Comparison of ENCODE assay signal across 1 cellular context in the genomic region with DNA sequence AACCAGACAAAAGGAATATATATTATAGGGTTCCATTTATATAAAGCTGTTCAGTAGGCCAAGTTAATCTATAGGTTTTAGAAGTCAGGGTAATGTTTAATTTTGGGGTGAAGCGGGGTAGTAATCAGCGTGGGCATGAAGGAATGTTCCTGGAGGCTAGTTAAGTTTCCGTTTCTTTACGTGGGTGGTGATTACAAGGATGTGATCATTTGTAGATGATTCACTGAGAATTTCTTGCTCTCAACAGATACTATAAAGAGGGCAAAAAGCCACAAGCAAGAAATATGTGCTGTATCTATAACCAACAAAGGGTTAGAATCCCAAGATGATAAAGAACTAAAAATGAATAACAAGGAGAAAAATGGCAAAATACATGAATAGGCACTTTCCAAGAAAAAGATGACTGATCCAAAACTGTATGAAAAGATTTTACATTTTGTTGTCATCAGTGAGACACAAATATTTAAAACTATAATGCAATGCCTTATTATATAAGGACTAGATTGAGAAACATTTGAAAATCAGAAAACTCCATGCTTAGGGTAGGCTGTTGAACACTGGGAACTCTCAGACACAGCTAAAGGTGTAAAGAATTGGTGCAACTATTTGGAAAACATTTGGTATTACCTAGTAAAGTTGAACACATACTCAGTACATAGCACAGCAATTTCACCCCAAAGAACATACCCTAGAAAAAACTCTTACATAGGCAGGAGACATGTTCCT.
TF ChIP-seq lines count a peak whose summit lies in the region.

No MANE protein-coding gene starts in this region.

TF ChIP-seq in H1, 55 proteins besides CTCF, POLR2A, EP300 and RAD21 (continued from another document):
- TF ChIP-seq, protein P1, sequence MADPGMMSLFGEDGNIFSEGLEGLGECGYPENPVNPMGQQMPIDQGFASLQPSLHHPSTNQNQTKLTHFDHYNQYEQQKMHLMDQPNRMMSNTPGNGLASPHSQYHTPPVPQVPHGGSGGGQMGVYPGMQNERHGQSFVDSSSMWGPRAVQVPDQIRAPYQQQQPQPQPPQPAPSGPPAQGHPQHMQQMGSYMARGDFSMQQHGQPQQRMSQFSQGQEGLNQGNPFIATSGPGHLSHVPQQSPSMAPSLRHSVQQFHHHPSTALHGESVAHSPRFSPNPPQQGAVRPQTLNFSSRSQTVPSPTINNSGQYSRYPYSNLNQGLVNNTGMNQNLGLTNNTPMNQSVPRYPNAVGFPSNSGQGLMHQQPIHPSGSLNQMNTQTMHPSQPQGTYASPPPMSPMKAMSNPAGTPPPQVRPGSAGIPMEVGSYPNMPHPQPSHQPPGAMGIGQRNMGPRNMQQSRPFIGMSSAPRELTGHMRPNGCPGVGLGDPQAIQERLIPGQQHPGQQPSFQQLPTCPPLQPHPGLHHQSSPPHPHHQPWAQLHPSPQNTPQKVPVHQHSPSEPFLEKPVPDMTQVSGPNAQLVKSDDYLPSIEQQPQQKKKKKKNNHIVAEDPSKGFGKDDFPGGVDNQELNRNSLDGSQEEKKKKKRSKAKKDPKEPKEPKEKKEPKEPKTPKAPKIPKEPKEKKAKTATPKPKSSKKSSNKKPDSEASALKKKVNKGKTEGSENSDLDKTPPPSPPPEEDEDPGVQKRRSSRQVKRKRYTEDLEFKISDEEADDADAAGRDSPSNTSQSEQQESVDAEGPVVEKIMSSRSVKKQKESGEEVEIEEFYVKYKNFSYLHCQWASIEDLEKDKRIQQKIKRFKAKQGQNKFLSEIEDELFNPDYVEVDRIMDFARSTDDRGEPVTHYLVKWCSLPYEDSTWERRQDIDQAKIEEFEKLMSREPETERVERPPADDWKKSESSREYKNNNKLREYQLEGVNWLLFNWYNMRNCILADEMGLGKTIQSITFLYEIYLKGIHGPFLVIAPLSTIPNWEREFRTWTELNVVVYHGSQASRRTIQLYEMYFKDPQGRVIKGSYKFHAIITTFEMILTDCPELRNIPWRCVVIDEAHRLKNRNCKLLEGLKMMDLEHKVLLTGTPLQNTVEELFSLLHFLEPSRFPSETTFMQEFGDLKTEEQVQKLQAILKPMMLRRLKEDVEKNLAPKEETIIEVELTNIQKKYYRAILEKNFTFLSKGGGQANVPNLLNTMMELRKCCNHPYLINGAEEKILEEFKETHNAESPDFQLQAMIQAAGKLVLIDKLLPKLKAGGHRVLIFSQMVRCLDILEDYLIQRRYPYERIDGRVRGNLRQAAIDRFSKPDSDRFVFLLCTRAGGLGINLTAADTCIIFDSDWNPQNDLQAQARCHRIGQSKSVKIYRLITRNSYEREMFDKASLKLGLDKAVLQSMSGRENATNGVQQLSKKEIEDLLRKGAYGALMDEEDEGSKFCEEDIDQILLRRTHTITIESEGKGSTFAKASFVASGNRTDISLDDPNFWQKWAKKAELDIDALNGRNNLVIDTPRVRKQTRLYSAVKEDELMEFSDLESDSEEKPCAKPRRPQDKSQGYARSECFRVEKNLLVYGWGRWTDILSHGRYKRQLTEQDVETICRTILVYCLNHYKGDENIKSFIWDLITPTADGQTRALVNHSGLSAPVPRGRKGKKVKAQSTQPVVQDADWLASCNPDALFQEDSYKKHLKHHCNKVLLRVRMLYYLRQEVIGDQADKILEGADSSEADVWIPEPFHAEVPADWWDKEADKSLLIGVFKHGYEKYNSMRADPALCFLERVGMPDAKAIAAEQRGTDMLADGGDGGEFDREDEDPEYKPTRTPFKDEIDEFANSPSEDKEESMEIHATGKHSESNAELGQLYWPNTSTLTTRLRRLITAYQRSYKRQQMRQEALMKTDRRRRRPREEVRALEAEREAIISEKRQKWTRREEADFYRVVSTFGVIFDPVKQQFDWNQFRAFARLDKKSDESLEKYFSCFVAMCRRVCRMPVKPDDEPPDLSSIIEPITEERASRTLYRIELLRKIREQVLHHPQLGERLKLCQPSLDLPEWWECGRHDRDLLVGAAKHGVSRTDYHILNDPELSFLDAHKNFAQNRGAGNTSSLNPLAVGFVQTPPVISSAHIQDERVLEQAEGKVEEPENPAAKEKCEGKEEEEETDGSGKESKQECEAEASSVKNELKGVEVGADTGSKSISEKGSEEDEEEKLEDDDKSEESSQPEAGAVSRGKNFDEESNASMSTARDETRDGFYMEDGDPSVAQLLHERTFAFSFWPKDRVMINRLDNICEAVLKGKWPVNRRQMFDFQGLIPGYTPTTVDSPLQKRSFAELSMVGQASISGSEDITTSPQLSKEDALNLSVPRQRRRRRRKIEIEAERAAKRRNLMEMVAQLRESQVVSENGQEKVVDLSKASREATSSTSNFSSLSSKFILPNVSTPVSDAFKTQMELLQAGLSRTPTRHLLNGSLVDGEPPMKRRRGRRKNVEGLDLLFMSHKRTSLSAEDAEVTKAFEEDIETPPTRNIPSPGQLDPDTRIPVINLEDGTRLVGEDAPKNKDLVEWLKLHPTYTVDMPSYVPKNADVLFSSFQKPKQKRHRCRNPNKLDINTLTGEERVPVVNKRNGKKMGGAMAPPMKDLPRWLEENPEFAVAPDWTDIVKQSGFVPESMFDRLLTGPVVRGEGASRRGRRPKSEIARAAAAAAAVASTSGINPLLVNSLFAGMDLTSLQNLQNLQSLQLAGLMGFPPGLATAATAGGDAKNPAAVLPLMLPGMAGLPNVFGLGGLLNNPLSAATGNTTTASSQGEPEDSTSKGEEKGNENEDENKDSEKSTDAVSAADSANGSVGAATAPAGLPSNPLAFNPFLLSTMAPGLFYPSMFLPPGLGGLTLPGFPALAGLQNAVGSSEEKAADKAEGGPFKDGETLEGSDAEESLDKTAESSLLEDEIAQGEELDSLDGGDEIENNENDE (IDR thresholded peaks at IDR 0.05; ENCODE audit: insufficient replicate concordance, low read length) = no peak
- TF ChIP-seq ZNF274 (IDR thresholded peaks at IDR 0.05; ENCODE audit: borderline replicate concordance, extremely low read depth, low read length) (no peak), GABPA (IDR thresholded peaks at IDR 0.05; ENCODE audit: borderline replicate concordance, insufficient read depth, low read length) (no peak), SP2 (IDR thresholded peaks at IDR 0.05; ENCODE audit: low read length) (no peak), CHD2 (IDR thresholded peaks at IDR 0.05; ENCODE audit: low read length) (no peak), CREB1 (IDR thresholded peaks at IDR 0.05) (no peak), SAP30 (IDR thresholded peaks at IDR 0.05; ENCODE audit: insufficient read depth, insufficient replicate concordance, low read length) (no peak), KDM1A (IDR thresholded peaks at IDR 0.05; ENCODE audit: borderline replicate concordance, low read length) (no peak), SRF (IDR thresholded peaks at IDR 0.05; ENCODE audit: low read depth, low read length) (no peak)
- TF ChIP-seq, protein P2, sequence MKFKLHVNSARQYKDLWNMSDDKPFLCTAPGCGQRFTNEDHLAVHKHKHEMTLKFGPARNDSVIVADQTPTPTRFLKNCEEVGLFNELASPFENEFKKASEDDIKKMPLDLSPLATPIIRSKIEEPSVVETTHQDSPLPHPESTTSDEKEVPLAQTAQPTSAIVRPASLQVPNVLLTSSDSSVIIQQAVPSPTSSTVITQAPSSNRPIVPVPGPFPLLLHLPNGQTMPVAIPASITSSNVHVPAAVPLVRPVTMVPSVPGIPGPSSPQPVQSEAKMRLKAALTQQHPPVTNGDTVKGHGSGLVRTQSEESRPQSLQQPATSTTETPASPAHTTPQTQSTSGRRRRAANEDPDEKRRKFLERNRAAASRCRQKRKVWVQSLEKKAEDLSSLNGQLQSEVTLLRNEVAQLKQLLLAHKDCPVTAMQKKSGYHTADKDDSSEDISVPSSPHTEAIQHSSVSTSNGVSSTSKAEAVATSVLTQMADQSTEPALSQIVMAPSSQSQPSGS (IDR thresholded peaks at IDR 0.05; ENCODE audit: low read length) = no peak
